21 cellular contexts compared by ENCODE assay signal in the genomic region with DNA sequence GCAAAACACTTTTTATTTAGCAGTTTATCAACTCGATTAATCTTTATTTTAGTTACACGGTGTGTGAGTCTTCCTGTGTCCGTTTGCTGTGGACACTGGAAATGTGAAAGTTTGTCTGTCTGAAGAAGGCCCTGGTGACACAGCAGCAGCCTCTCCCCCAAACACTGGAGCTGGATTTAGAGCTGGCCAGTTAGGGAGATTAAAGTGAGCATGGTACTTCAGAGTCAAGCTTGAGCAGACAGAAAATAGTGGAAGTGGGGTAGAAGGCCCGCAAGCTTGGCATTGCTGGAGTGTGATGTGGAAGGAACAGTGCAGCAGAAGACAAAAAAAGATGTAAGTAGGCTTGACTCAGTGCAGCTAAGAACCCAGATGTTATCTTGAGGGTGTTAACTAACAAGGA.
"Had no signal": no experiment of that assay in that cellular context is flagged by ENCODE, and none has a peak within 500 bp of the region (broad histone marks: within the 10 kb centered on the region; RNA-seq: fewer than 3 reads in every experiment).

No MANE protein-coding gene starts in this region.

- H3K27ac Mint-ChIP-seq: effector memory CD8-positive, alpha-beta T cell; immature natural killer cell; memory B cell; mesothelial cell of epicardium; naive thymus-derived CD8-positive, alpha-beta T cell; progenitor cell of endocrine pancreas; stimulated activated effector memory CD8-positive, alpha-beta T cell treated with anti-CD3 and anti-CD28 coated beads, Interleukin-12 subunit alpha, Interleukin-12 subunit beta, amount 100 ng/mL, for 72 hours had no signal

- H3K4me1 ChIP-seq: parathyroid adenoma, right lobe of liver, transverse colon, vagina had no signal

- DNase-seq: dermis blood vessel endothelial cell; effector memory CD8-positive, alpha-beta T cell; hypothalamus; immature natural killer cell; mucosa of descending colon; naive thymus-derived CD8-positive, alpha-beta T cell; right lobe of liver; stimulated activated CD4-positive, alpha-beta T cell treated with anti-CD3 and anti-CD28 coated beads, Interleukin-2, amount 100 ng/mL, for 24 hours; stimulated activated CD4-positive, alpha-beta T cell treated with anti-CD3 and anti-CD28 coated beads, Interleukin-4, amount 100 ng/mL, for 24 hours; stimulated activated naive CD4-positive, alpha-beta T cell treated with Interleukin-2 at 50 U/mL for 16 hours; transverse colon had no signal

- H3K9ac ChIP-seq: parathyroid adenoma had no signal

- FAIRE-seq: keratinocyte had no signal

- H3K79me2 ChIP-seq: parathyroid adenoma had no signal

- H3K4me1 Mint-ChIP-seq: immature natural killer cell; memory B cell; naive thymus-derived CD8-positive, alpha-beta T cell; stimulated activated effector memory CD8-positive, alpha-beta T cell treated with anti-CD3 and anti-CD28 coated beads, Interleukin-12 subunit alpha, Interleukin-12 subunit beta, amount 100 ng/mL, for 72 hours had no signal

- H3K27me3 Mint-ChIP-seq: effector memory CD8-positive, alpha-beta T cell; memory B cell; naive thymus-derived CD8-positive, alpha-beta T cell; progenitor cell of endocrine pancreas had no signal

- H3K4me3 Mint-ChIP-seq: effector memory CD8-positive, alpha-beta T cell; immature natural killer cell; memory B cell; mesothelial cell of epicardium; naive thymus-derived CD8-positive, alpha-beta T cell; stimulated activated effector memory CD8-positive, alpha-beta T cell treated with anti-CD3 and anti-CD28 coated beads, Interleukin-12 subunit alpha, Interleukin-12 subunit beta, amount 100 ng/mL, for 72 hours had no signal

- H3K9me3 ChIP-seq: mucosa of descending colon, right lobe of liver, thoracic aorta, transverse colon, vagina had no signal

- H2AFZ ChIP-seq: parathyroid adenoma had no signal

- H3K36me3 ChIP-seq: right lobe of liver, thoracic aorta, transverse colon, vagina had no signal

- ATAC-seq: effector memory CD8-positive, alpha-beta T cell; mucosa of descending colon; naive thymus-derived CD8-positive, alpha-beta T cell; right lobe of liver; stimulated activated effector memory CD8-positive, alpha-beta T cell treated with anti-CD3 and anti-CD28 coated beads, Interleukin-12 subunit alpha, Interleukin-12 subunit beta, amount 100 ng/mL, for 72 hours had no signal

- H3K36me3 Mint-ChIP-seq: immature natural killer cell; memory B cell; stimulated activated effector memory CD8-positive, alpha-beta T cell treated with anti-CD3 and anti-CD28 coated beads, Interleukin-12 subunit alpha, Interleukin-12 subunit beta, amount 100 ng/mL, for 72 hours had no signal

- H3K27ac ChIP-seq: coronary artery, parathyroid adenoma, right lobe of liver, thoracic aorta, transverse colon, vagina had no signal

- H3K27me3 ChIP-seq: right lobe of liver, transverse colon, vagina had no signal

- H3K4me3 ChIP-seq: coronary artery, lung, mucosa of descending colon, right lobe of liver, thoracic aorta, transverse colon, vagina had no signal
